In genomic region chr2:160401895-160402294, GRCh38 we compare ENCODE assay signal across 18 cellular contexts.
DNase-seq lines count a peak whose midpoint lies in the region; ATAC-seq and TF ChIP-seq lines count a peak whose summit lies in the region.
"Had no signal": no experiment of that assay in that cellular context is flagged by ENCODE, and none has a peak within 500 bp of the region (broad histone marks: within the 10 kb centered on the region; RNA-seq: fewer than 3 reads in every experiment).

No MANE protein-coding gene starts in this region.

- POLR2A ChIA-PET in PC-3 (lab: Charles Lee; ENCODE audit: unreplicated experiment) = no interaction called here

- H3K27ac Mint-ChIP-seq in activated naive CD4-positive, alpha-beta T cell treated with anti-CD3 and anti-CD28 coated beads, Interleukin-2, amount 50 U/mL, for 72 hours = peak overlapping the region; percentile 33 to 44
- peak overlapping the region; percentile 73 to 98 (median 84) for H3K27ac Mint-ChIP-seq in immature natural killer cell
- no peak overlapping the region for H3K27ac Mint-ChIP-seq in activated CD4-positive, alpha-beta T cell treated with anti-CD3 and anti-CD28 coated beads, Interleukin-2, amount 10 ng/mL, durations not matched to agents 24 days and 14 days
- H3K27ac Mint-ChIP-seq: activated CD8-positive, alpha-beta memory T cell treated with anti-CD3 and anti-CD28 coated beads, Interleukin-2, amount 10 ng/mL, durations not matched to agents 7 days and 5 days; dendritic cell treated with granulocyte-macrophage colony-stimulating factor and Interleukin-4, amounts not matched to agents 40 ng/mL and 50 ng/mL, for 4 days had no signal

- H3K9ac ChIP-seq in PC-3 (ENCODE audit: low read length) (no peak overlapping the region), subcutaneous abdominal adipose tissue (ENCODE audit: low read length in 5 of 5) (no peak overlapping the region)

- H3K27me3 ChIP-seq in PC-3 (ENCODE audit: low read length) = no peaks in the 10 kb centered on the region
- no peaks in the 10 kb centered on the region for H3K27me3 ChIP-seq in subcutaneous abdominal adipose tissue (ENCODE audit: control insufficient read depth in 5 of 5, insufficient read depth in 4 of 5, low read length in 5 of 5)
- no peaks in the 10 kb centered on the region for H3K27me3 ChIP-seq in aorta (ENCODE audit: control insufficient read depth in 1 of 2, insufficient read depth in 2 of 2, low read length in 1 of 2)
- H3K27me3 ChIP-seq: pancreas, tibial artery had no signal

- no peak overlapping the region for H3K4me3 ChIP-seq in PC-3 (ENCODE audit: low read length)
- no peak overlapping the region for H3K4me3 ChIP-seq in subcutaneous abdominal adipose tissue (ENCODE audit: low read depth in 1 of 5, low read length in 5 of 5)
- no peak overlapping the region for H3K4me3 ChIP-seq in aorta (ENCODE audit: low read length in 2 of 2)
- H3K4me3 ChIP-seq: lower lobe of right lung, pancreas, tibial artery had no signal

- H3K9me3 ChIP-seq in PC-3 (ENCODE audit: low read length) (no peaks in the 10 kb centered on the region), subcutaneous abdominal adipose tissue (ENCODE audit: control insufficient read depth in 5 of 5, low read length in 5 of 5) (no peaks in the 10 kb centered on the region), aorta (ENCODE audit: control insufficient read depth, low read length) (no peaks in the 10 kb centered on the region)
- H3K9me3 ChIP-seq: lower lobe of right lung, pancreas, tibial artery had no signal

- no TSS peak for BruUV-seq in PC-3 (replicated peaks; lab: Mats Ljungman, UMichigan)

- H3K79me2 ChIP-seq in PC-3 (ENCODE audit: low read length) = peaks cover 100% of the 10 kb centered on the region

- H3K27ac ChIP-seq in PC-3 (ENCODE audit: low read length) (no peak overlapping the region), subcutaneous abdominal adipose tissue (ENCODE audit: low read depth, low read length) (peak overlapping the region; percentile 7), aorta (ENCODE audit: low read depth in 1 of 2, low read length in 2 of 2) (no peak overlapping the region)
- H3K27ac ChIP-seq: pancreas had no signal

- intact Hi-C loops in PC-3 (cut with micrococcal nuclease) = no loop called here
- intact Hi-C loops in aorta (cut with DNase I) = no loop called here
- intact Hi-C loops in activated CD4-positive, alpha-beta T cell treated with anti-CD3 and anti-CD28 coated beads, Interleukin-2, amount 10 ng/mL, durations not matched to agents 24 days and 14 days (cut with micrococcal nuclease) = no loop called here

- no peak for TF ChIP-seq CTCF in PC-3 (conservative IDR thresholded peaks at IDR 0.05; ENCODE audit: low read depth, low read length)

- CTCF ChIA-PET in PC-3 (lab: Charles Lee) = no interaction called here

- peaks cover 0 to 59% of the 10 kb centered on the region in 2 donors for H3K4me1 Mint-ChIP-seq in immature natural killer cell
- H3K4me1 Mint-ChIP-seq in activated CD4-positive, alpha-beta T cell treated with anti-CD3 and anti-CD28 coated beads, Interleukin-2, amount 10 ng/mL, durations not matched to agents 24 days and 14 days = peaks cover 46% of the 10 kb centered on the region

- ATAC-seq in activated naive CD4-positive, alpha-beta T cell treated with anti-CD3 and anti-CD28 coated beads, Interleukin-2, amount 50 U/mL, for 72 hours = no peak
- ATAC-seq in PC-3 (no peak), aorta (ENCODE audit: low FRiP score) (no peak)
- ATAC-seq: activated CD8-positive, alpha-beta memory T cell treated with anti-CD3 and anti-CD28 coated beads, Interleukin-2, amount 10 ng/mL, durations not matched to agents 7 days and 5 days; lower lobe of right lung; pancreas had no signal

- WGBS in aorta, 2 donors = 92 to 94% methylated on average over 4 of the region's 4 CpGs

- H3K4me1 ChIP-seq in PC-3 (ENCODE audit: insufficient read depth, low read length) (peaks cover 69% of the 10 kb centered on the region), subcutaneous abdominal adipose tissue (ENCODE audit: control insufficient read depth in 5 of 5, insufficient read depth in 5 of 5, low read length in 5 of 5) (peaks cover 4 to 61% (median 45%) of the 10 kb centered on the region in 5 donors), aorta (ENCODE audit: control insufficient read depth in 1 of 2, insufficient read depth in 2 of 2, low read length in 2 of 2) (peaks cover 1 to 14% of the 10 kb centered on the region in 2 donors)

- H3K9me2 ChIP-seq in PC-3 (replicated peaks; ENCODE audit: low read length) = no peaks in the 10 kb centered on the region

- H3K4me2 ChIP-seq in PC-3 (ENCODE audit: low read length) = 0 out of 2 replicates have a peak overlapping the region, but pooled peaks have one; percentile 5

- H3K36me3 Mint-ChIP-seq in activated naive CD4-positive, alpha-beta T cell treated with anti-CD3 and anti-CD28 coated beads, Interleukin-2, amount 50 U/mL, for 72 hours = peaks cover 0 to 8% of the 10 kb centered on the region in 2 donors
- H3K36me3 Mint-ChIP-seq in immature natural killer cell = no peaks in the 10 kb centered on the region
- H3K36me3 Mint-ChIP-seq in activated CD4-positive, alpha-beta T cell treated with anti-CD3 and anti-CD28 coated beads, Interleukin-2, amount 10 ng/mL, durations not matched to agents 24 days and 14 days (ENCODE audit: low read depth) = peaks cover 18% of the 10 kb centered on the region

- peaks cover 10% of the 10 kb centered on the region; the same call in 1 of the 2 replicates for H4K20me1 ChIP-seq in PC-3 (ENCODE audit: low read length)

- H3K36me3 ChIP-seq in PC-3 (ENCODE audit: low read depth, low read length) (no peaks in the 10 kb centered on the region), subcutaneous abdominal adipose tissue (ENCODE audit: control insufficient read depth in 5 of 5, insufficient read depth in 5 of 5, low read length in 5 of 5) (no peaks in the 10 kb centered on the region), aorta (ENCODE audit: control insufficient read depth in 1 of 2, insufficient read depth in 2 of 2, low read length in 1 of 2) (no peaks in the 10 kb centered on the region)
- H3K36me3 ChIP-seq: lower lobe of right lung, pancreas, tibial artery had no signal

- H3K27me3 Mint-ChIP-seq in immature natural killer cell (ENCODE audit: low read depth in 3 of 3) = peaks cover 3 to 9% (median 8%) of the 10 kb centered on the region in 3 donors
- H3K27me3 Mint-ChIP-seq in activated CD4-positive, alpha-beta T cell treated with anti-CD3 and anti-CD28 coated beads, Interleukin-2, amount 10 ng/mL, durations not matched to agents 24 days and 14 days = no peaks in the 10 kb centered on the region
- H3K27me3 Mint-ChIP-seq: activated CD8-positive, alpha-beta memory T cell treated with anti-CD3 and anti-CD28 coated beads, Interleukin-2, amount 10 ng/mL, durations not matched to agents 7 days and 5 days; dendritic cell treated with granulocyte-macrophage colony-stimulating factor and Interleukin-4, amounts not matched to agents 40 ng/mL and 50 ng/mL, for 4 days had no signal

- no peaks in the 10 kb centered on the region for H3K9me3 Mint-ChIP-seq in activated naive CD4-positive, alpha-beta T cell treated with anti-CD3 and anti-CD28 coated beads, Interleukin-2, amount 50 U/mL, for 72 hours
- no peaks in the 10 kb centered on the region for H3K9me3 Mint-ChIP-seq in immature natural killer cell
- H3K9me3 Mint-ChIP-seq in activated CD4-positive, alpha-beta T cell treated with anti-CD3 and anti-CD28 coated beads, Interleukin-2, amount 10 ng/mL, durations not matched to agents 24 days and 14 days = no peaks in the 10 kb centered on the region
- H3K9me3 Mint-ChIP-seq: dendritic cell treated with granulocyte-macrophage colony-stimulating factor and Interleukin-4, amounts not matched to agents 40 ng/mL and 50 ng/mL, for 4 days had no signal

- H3F3A ChIP-seq in PC-3 (ENCODE audit: low read length, unreplicated experiment) = peaks cover 5% of the 10 kb centered on the region

- H3K4me3 Mint-ChIP-seq in immature natural killer cell = peak overlapping the region; percentile 20 to 63 (median 29)
- no peak overlapping the region for H3K4me3 Mint-ChIP-seq in activated CD4-positive, alpha-beta T cell treated with anti-CD3 and anti-CD28 coated beads, Interleukin-2, amount 10 ng/mL, durations not matched to agents 24 days and 14 days
- H3K4me3 Mint-ChIP-seq: activated CD8-positive, alpha-beta memory T cell treated with anti-CD3 and anti-CD28 coated beads, Interleukin-2, amount 10 ng/mL, durations not matched to agents 7 days and 5 days; dendritic cell treated with granulocyte-macrophage colony-stimulating factor and Interleukin-4, amounts not matched to agents 40 ng/mL and 50 ng/mL, for 4 days had no signal

- DNase-seq in activated naive CD4-positive, alpha-beta T cell treated with anti-CD3 and anti-CD28 coated beads, Interleukin-2, amount 50 U/mL, for 72 hours (ENCODE audit: low spot score in 2 of 2) = no peak
- DNase-seq in activated naive CD4-positive, alpha-beta T cell treated with anti-CD3 and anti-CD28 coated beads, Interleukin-2, amount 50 U/mL, for 16 hours = no peak
- DNase-seq in PC-3 (no peak), immature natural killer cell (no peak), aorta (no peak), GM03348 (ENCODE audit: low spot score) (no peak)
- no peak for DNase-seq in activated CD4-positive, alpha-beta T cell treated with anti-CD3 and anti-CD28 coated beads, Interleukin-2, amount 10 ng/mL, durations not matched to agents 24 days and 14 days
- DNase-seq: activated CD8-positive, alpha-beta memory T cell treated with anti-CD3 and anti-CD28 coated beads, Interleukin-2, amount 10 ng/mL, durations not matched to agents 7 days and 5 days; amygdala; DMS153; lower lobe of right lung; NCI-H2081 treated with DMSO at 0.1 percent for 48 hours; pancreas; SHP77 treated with DMSO at 0.1 percent for 48 hours; stimulated activated CD4-positive, alpha-beta T cell treated with anti-CD3 and anti-CD28 coated beads, Interleukin-12 subunit alpha, Interleukin-12 subunit beta, amount 100 ng/mL, for 4 hours; tibial artery had no signal

- H2AFZ ChIP-seq in PC-3 (ENCODE audit: low read length) = no peak overlapping the region
